In genomic region chr2:177245010-177245422, GRCh38 we compare ENCODE assay signal across 9 cellular contexts. TPM values are rescaled to one million over a fixed set of nuclear protein-coding genes. Genes with fewer than 3 reads are reported as not detected.
A peak's percentile ranks its signal among the peaks of the same experiment; 100 is the strongest.
DNase-seq lines count a peak whose midpoint lies in the region; ATAC-seq, FAIRE-seq and TF ChIP-seq lines count a peak whose summit lies in the region.
"Had no signal": no experiment of that assay in that cellular context is flagged by ENCODE, and none has a peak within 500 bp of the region (broad histone marks: within the 10 kb centered on the region; RNA-seq: fewer than 3 reads in every experiment).

No MANE protein-coding gene starts in this region.

- no peaks in the 10 kb centered on the region for H3K9me3 Mint-ChIP-seq in mesothelial cell of epicardium

- peak; percentile 62 for DNase-seq in AG09319 (ENCODE audit: extremely low read depth, low read depth)
- DNase-seq in HTR-8/SVneo (ENCODE audit: insufficient read length, low spot score): peak; percentile 80
- peak; percentile 85 for DNase-seq in astrocyte of the spinal cord (ENCODE audit: low read depth, low spot score)
- DNase-seq in mesothelial cell of epicardium (ENCODE audit: low spot score in 2 of 2, unreplicated experiment in 2 of 2): no peak
- DNase-seq in NCI-H748 (lab: John Stamatoyannopoulos, UW; ENCODE audit: unreplicated experiment): no peak
- DNase-seq: NCI-H69 had no signal

- peak overlapping the region; percentile 94 for H3K27ac Mint-ChIP-seq in mesothelial cell of epicardium

- no peaks in the 10 kb centered on the region for H3K27me3 Mint-ChIP-seq in mesothelial cell of epicardium (ENCODE audit: low read depth)

- in situ Hi-C loops in astrocyte of the spinal cord (cut with HindIII; ENCODE audit: low sequenced_read_pairs): no loop called here

- TF ChIP-seq CTCF in AG09319 (IDR thresholded peaks at IDR 0.05; ENCODE audit: low read depth, low read length): no peak
- no peak for TF ChIP-seq CTCF in astrocyte of the spinal cord (IDR thresholded peaks at IDR 0.05; ENCODE audit: low read depth, low read length)
- TF ChIP-seq CTCF in mesothelial cell of epicardium (IDR thresholded peaks at IDR 0.05; ENCODE audit: unreplicated experiment): no peak

- ATAC-seq in GM19397 (IDR thresholded peaks at IDR 0.05; ENCODE audit: unreplicated experiment): no peak
- ATAC-seq in HG02981 (IDR thresholded peaks at IDR 0.05; ENCODE audit: unreplicated experiment): no peak
- ATAC-seq in HG03159 (IDR thresholded peaks at IDR 0.05; ENCODE audit: unreplicated experiment): no peak

- H3K4me1 Mint-ChIP-seq in mesothelial cell of epicardium: peaks cover 49% of the 10 kb centered on the region

- no peak overlapping the region for H3K4me3 ChIP-seq in astrocyte of the spinal cord (ENCODE audit: low read depth, low read length)

- no peak for FAIRE-seq in HTR-8/SVneo (lab: Jason Lieb, UNC)

- H3K36me3 Mint-ChIP-seq in mesothelial cell of epicardium: peaks cover 9% of the 10 kb centered on the region

- no peak overlapping the region for H3K4me3 Mint-ChIP-seq in mesothelial cell of epicardium

RNA-seq across cellular contexts. Expression of gene NFE2L2, which starts 19.5 kb away (rescaled TPM):
- 93.1 to 93.9 TPM (median 93.3 TPM) in 3 replicates for total RNA-seq in mesothelial cell of epicardium

RNA-seq across cellular contexts. Expression of gene HNRNPA3, which starts 32.4 kb away (rescaled TPM):
- total RNA-seq in mesothelial cell of epicardium: 264 to 274 TPM (median 269 TPM) in 3 replicates

Comparison
In these comparisons a context has a peak if more than half of its experiments do, and no peak if none do; other contexts are left out.
1. DNase-seq: peak in AG09319 (single experiment), HTR-8/SVneo (single experiment) and astrocyte of the spinal cord (single experiment); none in mesothelial cell of epicardium (0 of 2) and NCI-H748 (single experiment).